Comparison of ENCODE assay signal across 8 cellular contexts in genomic region chr7:107044347-107045194, GRCh38. TPM values are rescaled to one million over a fixed set of nuclear protein-coding genes. Genes with fewer than 3 reads are reported as not detected.
DNase-seq lines count a peak whose midpoint lies in the region; ATAC-seq and TF ChIP-seq lines count a peak whose summit lies in the region.

TSS of gene PRKAR2B (plus strand) at chr7:107044705. CDS start at chr7:107044908, 203 bp downstream.

- peak; percentile 90 for ATAC-seq in GM21528 (IDR thresholded peaks at IDR 0.05; ENCODE audit: low FRiP score, unreplicated experiment)
- ATAC-seq in RWPE2 (ENCODE audit: low read depth): peak; percentile 88
- ATAC-seq in stimulated activated naive CD8-positive, alpha-beta T cell treated with anti-CD3 and anti-CD28 coated beads, Interleukin-15, Interleukin-2, amounts not matched to agents 100 U/mL and 50 U/mL, for 24 hours: peak; percentile 93

- peaks cover 18% of the 10 kb centered on the region for H3K4me1 Mint-ChIP-seq in Calu3 (ENCODE audit: low read depth, unreplicated experiment)
- H3K4me1 Mint-ChIP-seq in nephron: peaks cover 38% of the 10 kb centered on the region

- CTCF ChIA-PET in Calu3 (lab: Charles Lee): no interaction called here

- DNase-seq in Calu3 (peak; percentile 64), KBM-7 (peak; percentile 72), RWPE2 (ENCODE audit: low spot score) (peak; percentile 61), fibroblast of the aortic adventitia (ENCODE audit: low read depth) (peak; percentile 31)
- peak; percentile 70 for DNase-seq in activated effector memory CD4-positive, alpha-beta T cell treated with Interleukin-2 at 50 U/mL for 16 hours
- peak; percentile 74 for DNase-seq in stimulated activated naive CD8-positive, alpha-beta T cell treated with anti-CD3 and anti-CD28 coated beads, Interleukin-15, Interleukin-2, amounts not matched to agents 100 U/mL and 50 U/mL, for 24 hours

- in situ Hi-C loops in KBM-7 (cut with MboI; ENCODE audit: low pct_unique_long_range_greater_than_20kb, low sequenced_read_pairs): no loop called here

- no peaks in the 10 kb centered on the region for H3K4me1 ChIP-seq in RWPE2 (ENCODE audit: insufficient read depth, poor library complexity, severe bottlenecking)

- TF ChIP-seq CTCF in Calu3 (IDR thresholded peaks at IDR 0.05; ENCODE audit: unreplicated experiment) (no peak), RWPE2 (IDR thresholded peaks at IDR 0.05; ENCODE audit: poor library complexity, severe bottlenecking) (peak; percentile 26), fibroblast of the aortic adventitia (IDR thresholded peaks at IDR 0.05; ENCODE audit: insufficient read depth, low read length) (no peak), nephron (IDR thresholded peaks at IDR 0.05; ENCODE audit: unreplicated experiment in 3 of 3) (no peak)

- intact Hi-C loops in Calu3 (cut with micrococcal nuclease; ENCODE audit: unreplicated experiment): loop anchor here (10.0 kb wide), 1 partner anchor 100 kb away; no protein-coding TSS in a partner anchor

- no peaks in the 10 kb centered on the region for H3K9me3 ChIP-seq in RWPE2 (ENCODE audit: severe bottlenecking)

- H3K9me3 Mint-ChIP-seq in Calu3 (ENCODE audit: low read depth, unreplicated experiment): no peaks in the 10 kb centered on the region
- H3K9me3 Mint-ChIP-seq in nephron: no peaks in the 10 kb centered on the region

- H3K36me3 ChIP-seq in RWPE2 (ENCODE audit: low read depth): no peaks in the 10 kb centered on the region

- H3K27ac ChIP-seq in RWPE2 (ENCODE audit: poor library complexity, severe bottlenecking): no peak within 1 kb of the TSS

- peak within 1 kb of the TSS; percentile 38 for H3K4me3 ChIP-seq in RWPE2 (ENCODE audit: severe bottlenecking)
- peak within 1 kb of the TSS; percentile 68 for H3K4me3 ChIP-seq in fibroblast of the aortic adventitia (ENCODE audit: low read depth, low read length)

- H3K36me3 Mint-ChIP-seq in Calu3 (ENCODE audit: insufficient read depth, unreplicated experiment): peaks cover 12% of the 10 kb centered on the region
- H3K36me3 Mint-ChIP-seq in nephron (ENCODE audit: low read depth): no peaks in the 10 kb centered on the region

- H3K27me3 Mint-ChIP-seq in Calu3 (ENCODE audit: unreplicated experiment) (peaks cover 18% of the 10 kb centered on the region), nephron (ENCODE audit: low read depth) (peaks cover 13% of the 10 kb centered on the region)

- peaks cover 52% of the 10 kb centered on the region for H3K27me3 ChIP-seq in RWPE2 (ENCODE audit: insufficient read depth, poor library complexity, severe bottlenecking)

- no TSS peak for BruUV-seq in Calu3 (replicated peaks; lab: Mats Ljungman, UMichigan)

- H3K4me3 Mint-ChIP-seq in Calu3 (ENCODE audit: low read depth, unreplicated experiment): peak within 1 kb of the TSS; percentile 66
- H3K4me3 Mint-ChIP-seq in nephron: peak within 1 kb of the TSS; percentile 93 to 96 (median 95)

- H3K27ac Mint-ChIP-seq in Calu3 (ENCODE audit: unreplicated experiment) (no peak within 1 kb of the TSS), nephron (peak within 1 kb of the TSS; percentile 48 to 83 (median 68))

RNA-seq across cellular contexts. Expression of gene PRKAR2B, which starts in this region (rescaled TPM):
- total RNA-seq in Calu3 (2022) (1.5 and 3.1 TPM in 2 replicates), fibroblast of the aortic adventitia (ENCODE audit: low replicate concordance) (2.7 and 6.9 TPM in 2 replicates)
